In the genomic region with DNA sequence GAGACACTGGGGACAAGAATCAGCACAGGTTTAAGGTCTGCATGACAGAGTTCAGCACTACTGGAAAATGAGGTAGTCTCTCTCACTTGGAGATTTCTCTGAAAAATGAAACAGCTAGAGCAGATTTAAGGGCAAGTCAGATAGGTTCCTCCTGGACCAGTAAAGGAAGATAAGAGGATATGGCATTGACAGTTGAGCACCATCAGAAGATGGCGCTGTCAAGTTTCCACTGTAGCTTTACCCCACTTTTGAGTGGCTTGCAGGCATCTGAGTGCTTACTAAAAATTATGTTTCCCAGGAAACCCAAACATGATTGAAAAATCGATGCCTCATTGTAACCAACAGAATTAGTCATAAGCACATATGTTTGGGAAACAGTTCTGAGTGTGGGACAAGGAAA, we compare ENCODE assay signal across 18 cellular contexts.
"Had no signal": no experiment of that assay in that cellular context is flagged by ENCODE, and none has a peak within 500 bp of the region (broad histone marks: within the 10 kb centered on the region; RNA-seq: fewer than 3 reads in every experiment).

No MANE protein-coding gene starts in this region.

- H3K36me3 ChIP-seq: thyroid gland, uterus, WERI-Rb-1 had no signal

- H3K27ac ChIP-seq: thyroid gland, uterus, WERI-Rb-1 had no signal

- H3K4me1 ChIP-seq: thyroid gland, uterus had no signal

- H3K9me3 ChIP-seq: thyroid gland, uterus had no signal

- H3K27me3 Mint-ChIP-seq: activated CD4-positive, alpha-beta memory T cell treated with anti-CD3 and anti-CD28 coated beads, Interleukin-2, amount 10 ng/mL, durations not matched to agents 7 days and 5 days; activated naive CD4-positive, alpha-beta T cell treated with anti-CD3 and anti-CD28 coated beads, Interleukin-2, amount 10 ng/mL, durations not matched to agents 7 days and 5 days; activated T-cell treated with anti-CD3 and anti-CD28 coated beads, Interleukin-2, amount 50 U/mL, for 24 hours; effector memory CD8-positive, alpha-beta T cell; natural killer cell treated with Interleukin-12 subunit alpha and Interleukin-12 subunit beta and Interleukin-15 and Interleukin-18, amount 100 ng/mL, for 72 hours; stimulated activated memory B cell treated with anti-CD40 and anti-IgM and Interleukin-4, amounts not matched to agents 10 μg/mL and 1 μg/mL and 100 μg/mL, for 72 hours had no signal

- H3K9me3 Mint-ChIP-seq: activated naive CD4-positive, alpha-beta T cell treated with anti-CD3 and anti-CD28 coated beads, Interleukin-2, amount 10 ng/mL, durations not matched to agents 7 days and 5 days; activated T-cell treated with anti-CD3 and anti-CD28 coated beads, Interleukin-2, amount 50 U/mL, for 24 hours had no signal

- DNase-seq: activated CD4-positive, alpha-beta memory T cell treated with anti-CD3 and anti-CD28 coated beads, Interleukin-2, amount 10 ng/mL, durations not matched to agents 7 days and 5 days; activated CD4-positive, alpha-beta T cell treated with anti-CD3 and anti-CD28 coated beads for 4 hours; activated naive CD4-positive, alpha-beta T cell treated with anti-CD3 and anti-CD28 coated beads, Interleukin-2, amount 10 ng/mL, durations not matched to agents 7 days and 5 days; activated T-cell treated with anti-CD3 and anti-CD28 coated beads, Interleukin-2, amount 50 U/mL, for 24 hours; dermis blood vessel endothelial cell; effector memory CD8-positive, alpha-beta T cell; glutamatergic neuron; hypothalamus; left ventricle myocardium superior; mesenchymal stem cell; posterior cingulate gyrus; stimulated activated CD4-positive, alpha-beta T cell treated with anti-CD3 and anti-CD28 coated beads, Interleukin-2, amount 100 ng/mL, for 48 hours; thyroid gland; uterus; WERI-Rb-1 had no signal

- H3K4me3 ChIP-seq: thyroid gland, uterus had no signal

- H3K4me1 Mint-ChIP-seq: activated CD4-positive, alpha-beta memory T cell treated with anti-CD3 and anti-CD28 coated beads, Interleukin-2, amount 10 ng/mL, durations not matched to agents 7 days and 5 days; activated naive CD4-positive, alpha-beta T cell treated with anti-CD3 and anti-CD28 coated beads, Interleukin-2, amount 10 ng/mL, durations not matched to agents 7 days and 5 days; stimulated activated memory B cell treated with anti-CD40 and anti-IgM and Interleukin-4, amounts not matched to agents 10 μg/mL and 1 μg/mL and 100 μg/mL, for 72 hours had no signal

- H3K27ac Mint-ChIP-seq: activated CD4-positive, alpha-beta memory T cell treated with anti-CD3 and anti-CD28 coated beads, Interleukin-2, amount 10 ng/mL, durations not matched to agents 7 days and 5 days; activated naive CD4-positive, alpha-beta T cell treated with anti-CD3 and anti-CD28 coated beads, Interleukin-2, amount 10 ng/mL, durations not matched to agents 7 days and 5 days; activated T-cell treated with anti-CD3 and anti-CD28 coated beads, Interleukin-2, amount 50 U/mL, for 24 hours; effector memory CD8-positive, alpha-beta T cell; natural killer cell treated with Interleukin-12 subunit alpha and Interleukin-12 subunit beta and Interleukin-15 and Interleukin-18, amount 100 ng/mL, for 72 hours; stimulated activated memory B cell treated with anti-CD40 and anti-IgM and Interleukin-4, amounts not matched to agents 10 μg/mL and 1 μg/mL and 100 μg/mL, for 72 hours had no signal

- H3K4me3 Mint-ChIP-seq: activated CD4-positive, alpha-beta memory T cell treated with anti-CD3 and anti-CD28 coated beads, Interleukin-2, amount 10 ng/mL, durations not matched to agents 7 days and 5 days; activated naive CD4-positive, alpha-beta T cell treated with anti-CD3 and anti-CD28 coated beads, Interleukin-2, amount 10 ng/mL, durations not matched to agents 7 days and 5 days; activated T-cell treated with anti-CD3 and anti-CD28 coated beads, Interleukin-2, amount 50 U/mL, for 24 hours; effector memory CD8-positive, alpha-beta T cell; natural killer cell treated with Interleukin-12 subunit alpha and Interleukin-12 subunit beta and Interleukin-15 and Interleukin-18, amount 100 ng/mL, for 72 hours; stimulated activated memory B cell treated with anti-CD40 and anti-IgM and Interleukin-4, amounts not matched to agents 10 μg/mL and 1 μg/mL and 100 μg/mL, for 72 hours had no signal

- ATAC-seq: effector memory CD8-positive, alpha-beta T cell; esophagus mucosa; left ventricle myocardium superior; natural killer cell treated with Interleukin-12 subunit alpha and Interleukin-12 subunit beta and Interleukin-15 and Interleukin-18, amount 100 ng/mL, for 72 hours; stimulated activated memory B cell treated with anti-CD40 and anti-IgM and Interleukin-4, amounts not matched to agents 10 μg/mL and 1 μg/mL and 100 μg/mL, for 72 hours had no signal

- H3K36me3 Mint-ChIP-seq: activated naive CD4-positive, alpha-beta T cell treated with anti-CD3 and anti-CD28 coated beads, Interleukin-2, amount 10 ng/mL, durations not matched to agents 7 days and 5 days; natural killer cell treated with Interleukin-12 subunit alpha and Interleukin-12 subunit beta and Interleukin-15 and Interleukin-18, amount 100 ng/mL, for 72 hours; stimulated activated memory B cell treated with anti-CD40 and anti-IgM and Interleukin-4, amounts not matched to agents 10 μg/mL and 1 μg/mL and 100 μg/mL, for 72 hours had no signal
